Comparison of ENCODE assay signal across 8 cellular contexts in the genomic region with DNA sequence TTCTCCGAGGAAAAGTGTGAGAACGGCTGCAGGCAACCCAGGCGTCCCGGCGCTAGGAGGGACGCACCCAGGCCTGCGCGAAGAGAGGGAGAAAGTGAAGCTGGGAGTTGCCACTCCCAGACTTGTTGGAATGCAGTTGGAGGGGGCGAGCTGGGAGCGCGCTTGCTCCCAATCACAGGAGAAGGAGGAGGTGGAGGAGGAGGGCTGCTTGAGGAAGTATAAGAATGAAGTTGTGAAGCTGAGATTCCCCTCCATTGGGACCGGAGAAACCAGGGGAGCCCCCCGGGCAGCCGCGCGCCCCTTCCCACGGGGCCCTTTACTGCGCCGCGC. TPM values are rescaled to one million over a fixed set of nuclear protein-coding genes. Genes with fewer than 3 reads are reported as not detected.
DNase-seq lines count a peak whose midpoint lies in the region; ATAC-seq and TF ChIP-seq lines count a peak whose summit lies in the region.

A gene (plus strand): TSS at position 247 of the 330 bp plus-strand sequence. CDS start 175 bp downstream, outside the sequence.

- H3K4me1 Mint-ChIP-seq in immature natural killer cell: peaks cover 32 to 38% of the 10 kb centered on the region in 2 donors

- TF ChIP-seq CTCF in mammary epithelial cell (conservative IDR thresholded peaks at IDR 0.05 in 1 of 2, IDR thresholded peaks at IDR 0.05 in 1 of 2; ENCODE audit: extremely low read depth in 1 of 2, insufficient read depth in 1 of 2, low read depth in 1 of 2, low read length in 2 of 2): no peak

- peaks cover 18% of the 10 kb centered on the region for H3K4me1 ChIP-seq in mammary epithelial cell (ENCODE audit: insufficient read depth, low read length)

- peak within 1 kb of the TSS; percentile 91 for H2AFZ ChIP-seq in mammary epithelial cell (ENCODE audit: low read depth, low read length)

- peak within 1 kb of the TSS; percentile 71 to 86 (median 72) for H3K4me3 Mint-ChIP-seq in immature natural killer cell

- no TSS peak for BruUV-seq in mammary epithelial cell (replicated peaks; lab: Mats Ljungman, UMichigan)

- H4K20me1 ChIP-seq in mammary epithelial cell (ENCODE audit: insufficient read depth, low read length): no peaks in the 10 kb centered on the region

- peak within 1 kb of the TSS in 3 of 6 donors; percentile 46 to 57 (median 49) for H3K27ac Mint-ChIP-seq in immature natural killer cell

- H3K9me3 Mint-ChIP-seq in immature natural killer cell: no peaks in the 10 kb centered on the region

- intact Hi-C loops in mammary epithelial cell (cut with micrococcal nuclease): loop anchor here (5.0 kb wide), 1 partner anchor 62 kb away; a partner anchor contains a TSS

- H3K9ac ChIP-seq in mammary epithelial cell (ENCODE audit: insufficient read depth, low read length): peak within 1 kb of the TSS; percentile 67

- no peak for ATAC-seq in HG02938 (IDR thresholded peaks at IDR 0.05; ENCODE audit: unreplicated experiment)
- ATAC-seq in HG03520 (IDR thresholded peaks at IDR 0.05; ENCODE audit: unreplicated experiment): no peak

- peaks cover 4 to 13% (median 7%) of the 10 kb centered on the region in 3 donors for H3K27me3 Mint-ChIP-seq in immature natural killer cell (ENCODE audit: low read depth in 3 of 3)

- peaks cover 55% of the 10 kb centered on the region for H3K79me2 ChIP-seq in mammary epithelial cell (ENCODE audit: insufficient read depth, low read length)

- dilution Hi-C loops in mammary epithelial cell (cut with HindIII; ENCODE audit: low sequenced_read_pairs): loop anchor here (5.0 kb wide), 1 partner anchor 78 kb away; no protein-coding TSS in a partner anchor

- in situ Hi-C loops in mammary epithelial cell (cut with MboI; ENCODE audit: low sequenced_read_pairs in 2 of 2): no loop called here

- DNase-seq in HS-5 (ENCODE audit: low read depth) (peak; percentile 28), mammary epithelial cell (peak; percentile 74), immature natural killer cell (no peak), skeletal muscle cell (ENCODE audit: low read depth) (peak; percentile 47), NCI-H526 treated with DMSO at 0.1 percent for 48 hours (lab: John Stamatoyannopoulos, UW) (no peak)
- DNase-seq in stimulated activated CD4-positive, alpha-beta T cell treated with anti-CD3 and anti-CD28 coated beads, Interleukin-4, amount 100 ng/mL, for 1 hour: no peak

- no peaks in the 10 kb centered on the region for H3K36me3 ChIP-seq in mammary epithelial cell (ENCODE audit: insufficient read depth, low read length)

- H3K9me3 ChIP-seq in mammary epithelial cell (replicated peaks; ENCODE audit: insufficient read depth, low read length): no peaks in the 10 kb centered on the region

- H3K36me3 Mint-ChIP-seq in immature natural killer cell: peaks cover 3 to 7% (median 4%) of the 10 kb centered on the region in 3 donors

- CTCF ChIA-PET in mammary epithelial cell (lab: Charles Lee; ENCODE audit: low non-redundant PET): interaction anchor here (0.7 to 0.9 kb wide), 2 partner anchors 30 to 77 kb away, joined by 3 to 4 read pairs; no protein-coding TSS in a partner anchor

- WGBS in mammary epithelial cell (ENCODE audit: low coverage, missing lambda C conversion rate): 2% methylated on average over 12 of the region's 20 CpGs

- H3K4me3 ChIP-seq in mammary epithelial cell (replicated peaks in 1 of 3; ENCODE audit: insufficient read depth in 1 of 3, low read depth in 2 of 3, low read length in 3 of 3): peak within 1 kb of the TSS; percentile 84 to 91 (median 86)
- peak within 1 kb of the TSS; percentile 87 for H3K4me3 ChIP-seq in skeletal muscle cell (ENCODE audit: low read depth, low read length)

- no peaks in the 10 kb centered on the region for H3K27me3 ChIP-seq in mammary epithelial cell (ENCODE audit: insufficient read depth, low read length)

- peak within 1 kb of the TSS; percentile 81 for H3K4me2 ChIP-seq in mammary epithelial cell (ENCODE audit: insufficient read depth, low read depth, low read length)

- H3K27ac ChIP-seq in mammary epithelial cell (ENCODE audit: insufficient read depth, low read depth, low read length): peak within 1 kb of the TSS; percentile 52

RNA-seq across cellular contexts. Expression of the gene that starts here (rescaled TPM):
- 10 to 100 TPM; 54.3 to 66.5 TPM for total RNA-seq in mammary epithelial cell
- 28.4 TPM for polyA plus RNA-seq in mammary epithelial cell
- 222 TPM for polyA minus RNA-seq in mammary epithelial cell
- 10 to 100 TPM; 14.5 to 49.2 (median 25.2) TPM for polyA plus RNA-seq in immature natural killer cell

Comparison
In these comparisons a context has a peak if more than half of its experiments do, and no peak if none do; other contexts are left out.
1. DNase-seq: peak in HS-5 (single experiment), mammary epithelial cell (single experiment) and skeletal muscle cell (single experiment); none in immature natural killer cell (0 of 3), stimulated activated CD4-positive, alpha-beta T cell treated with anti-CD3 and anti-CD28 coated beads, Interleukin-4, amount 100 ng/mL, for 1 hour (single experiment) and NCI-H526 treated with DMSO at 0.1 percent for 48 hours (single experiment).